16 cellular contexts compared by ENCODE assay signal in the genomic region with DNA sequence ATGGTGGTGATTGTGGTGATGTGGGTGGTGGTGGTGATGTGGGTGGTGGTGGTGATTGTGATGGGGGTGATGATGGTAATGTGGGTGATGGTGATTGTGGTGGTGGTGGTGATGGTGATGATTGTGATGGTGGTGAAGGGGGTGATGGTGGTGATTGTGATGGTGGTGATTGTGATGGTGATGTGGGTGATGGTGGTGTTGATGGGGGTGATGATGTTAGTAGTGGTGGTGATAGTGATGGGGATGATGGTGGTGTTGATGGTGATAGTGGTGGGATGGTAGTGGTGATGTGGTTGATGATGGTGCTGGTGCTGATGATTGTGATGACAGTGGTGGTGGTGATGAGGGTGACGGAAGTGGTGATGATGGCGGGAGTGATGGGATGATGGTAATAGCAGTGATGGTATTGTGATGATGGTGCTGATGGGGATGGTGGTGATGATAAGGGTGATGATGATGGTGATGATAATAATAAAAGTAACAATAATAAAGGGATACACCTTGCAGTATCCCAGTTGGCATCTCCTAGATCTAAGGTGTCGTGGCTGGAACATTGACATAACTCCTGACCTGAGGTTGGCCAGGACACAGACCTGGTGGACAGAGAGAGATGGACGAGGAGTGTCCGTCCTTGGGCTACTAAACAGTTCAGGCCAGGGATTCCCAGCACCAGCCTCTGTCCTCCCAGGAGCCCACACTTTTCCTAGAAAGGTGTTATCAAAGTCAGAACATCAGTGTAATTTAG.
"Had no signal": no experiment of that assay in that cellular context is flagged by ENCODE, and none has a peak within 500 bp of the region (broad histone marks: within the 10 kb centered on the region; RNA-seq: fewer than 3 reads in every experiment).

No MANE protein-coding gene starts in this region.

- H3K9me3 Mint-ChIP-seq: activated naive CD8-positive, alpha-beta T cell treated with anti-CD3 and anti-CD28 coated beads, Interleukin-2, amount 50 U/mL, for 24 hours; stimulated activated naive CD8-positive, alpha-beta T cell treated with anti-CD3 and anti-CD28 coated beads, Interleukin-15, Interleukin-2, amounts not matched to agents 100 ng/mL and 50 ng/mL, for 24 hours had no signal

- H3K27me3 ChIP-seq: ascending aorta, cardiac muscle cell, colonic mucosa, testis had no signal

- H3K4me1 ChIP-seq: colonic mucosa had no signal

- H3K4me3 ChIP-seq: ascending aorta, cardiac muscle cell, colonic mucosa, prostate gland, testis had no signal

- ATAC-seq: activated naive CD8-positive, alpha-beta T cell treated with anti-CD3 and anti-CD28 coated beads, Interleukin-2, amount 50 U/mL, for 24 hours; left ventricle myocardium superior; sciatic nerve had no signal

- H3K27ac Mint-ChIP-seq: stimulated activated naive CD8-positive, alpha-beta T cell treated with anti-CD3 and anti-CD28 coated beads, Interleukin-15, Interleukin-2, amounts not matched to agents 100 ng/mL and 50 ng/mL, for 24 hours had no signal

- H3K27me3 Mint-ChIP-seq: activated naive CD8-positive, alpha-beta T cell treated with anti-CD3 and anti-CD28 coated beads, Interleukin-2, amount 50 U/mL, for 24 hours; stimulated activated naive CD8-positive, alpha-beta T cell treated with anti-CD3 and anti-CD28 coated beads, Interleukin-15, Interleukin-2, amounts not matched to agents 100 ng/mL and 50 ng/mL, for 24 hours had no signal

- DNase-seq: activated CD4-positive, alpha-beta T cell treated with anti-CD3 and anti-CD28 coated beads for 48 hours; activated naive CD8-positive, alpha-beta T cell treated with anti-CD3 and anti-CD28 coated beads, Interleukin-2, amount 50 U/mL, for 24 hours; colonic mucosa; foreskin melanocyte; head of caudate nucleus; left ventricle myocardium superior; nucleus accumbens; stimulated activated CD4-positive, alpha-beta T cell treated with anti-CD3 and anti-CD28 coated beads, Interleukin-2, amount 100 ng/mL, for 24 hours; testis had no signal

- H3K27ac ChIP-seq: ascending aorta, colonic mucosa, prostate gland, testis, VCaP had no signal

- FAIRE-seq: keratinocyte had no signal

- H3K4me3 Mint-ChIP-seq: activated naive CD8-positive, alpha-beta T cell treated with anti-CD3 and anti-CD28 coated beads, Interleukin-2, amount 50 U/mL, for 24 hours; stimulated activated naive CD8-positive, alpha-beta T cell treated with anti-CD3 and anti-CD28 coated beads, Interleukin-15, Interleukin-2, amounts not matched to agents 100 ng/mL and 50 ng/mL, for 24 hours had no signal

- H3K9me3 ChIP-seq: ascending aorta, colonic mucosa, prostate gland, testis had no signal
